19 cellular contexts compared by ENCODE assay signal in the genomic region with DNA sequence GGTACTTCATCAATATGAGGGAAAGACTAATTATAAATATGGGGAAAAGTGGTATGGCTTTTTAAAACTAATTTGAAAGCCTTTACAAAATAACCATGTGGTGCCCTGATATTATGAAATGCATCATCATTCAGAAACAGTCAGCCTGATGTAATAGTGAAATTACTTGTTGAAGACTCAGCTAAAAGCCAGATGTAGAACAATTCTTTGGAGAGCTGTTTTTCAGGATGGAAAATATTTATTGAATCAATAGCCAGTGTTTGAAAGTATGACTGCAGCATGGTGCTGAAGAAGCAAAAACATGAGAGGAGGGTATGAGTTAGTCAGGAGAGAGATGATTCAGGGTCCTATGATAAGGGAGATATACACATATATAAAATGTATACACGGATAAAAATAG.
"Had no signal": no experiment of that assay in that cellular context is flagged by ENCODE, and none has a peak within 500 bp of the region (broad histone marks: within the 10 kb centered on the region; RNA-seq: fewer than 3 reads in every experiment).

No MANE protein-coding gene starts in this region.

- H3K4me3 ChIP-seq: ascending aorta, cardiac muscle cell, lower lobe of right lung, ovary, psoas muscle, skin epidermis, tibial nerve had no signal

- DNase-seq: activated B cell treated with CpG ODN at 0.5 μM for 24 hours; activated CD4-positive, alpha-beta T cell treated with anti-CD3 and anti-CD28 coated beads for 48 hours; activated CD8-positive, alpha-beta T cell treated with anti-CD3 and anti-CD28 coated beads for 36 hours; activated naive CD4-positive, alpha-beta T cell treated with anti-CD3 and anti-CD28 coated beads for 36 hours; activated T-cell treated with anti-CD3 and anti-CD28 coated beads, Interleukin-2, amount 50 U/mL, for 4 hours; effector memory CD8-positive, alpha-beta T cell; left colon; lower lobe of right lung; natural killer cell; ovary; psoas muscle; right cardiac atrium; stimulated activated naive CD8-positive, alpha-beta T cell treated with anti-CD3 and anti-CD28 coated beads, Interleukin-15, Interleukin-2, amounts not matched to agents 100 U/mL and 50 U/mL, for 24 hours had no signal

- FAIRE-seq: islet of Langerhans, urothelium cell line had no signal

- ATAC-seq: activated CD8-positive, alpha-beta T cell treated with anti-CD3 and anti-CD28 coated beads for 36 hours; activated T-cell treated with anti-CD3 and anti-CD28 coated beads, Interleukin-2, amount 50 U/mL, for 4 hours; effector memory CD8-positive, alpha-beta T cell; left colon; lower lobe of right lung; natural killer cell; psoas muscle; right cardiac atrium; stimulated activated naive CD8-positive, alpha-beta T cell treated with anti-CD3 and anti-CD28 coated beads, Interleukin-15, Interleukin-2, amounts not matched to agents 100 U/mL and 50 U/mL, for 24 hours had no signal
